ENCODE assay signal across 1 cellular context in genomic region chr18:46408334-46408987, GRCh38.
TF ChIP-seq lines count a peak whose summit lies in the region.

No MANE protein-coding gene starts in this region.

TF ChIP-seq in K562, 482 proteins besides CTCF, POLR2A, EP300 and RAD21 (continued from another document and continues in another):
- TF ChIP-seq PBX2 (CRISPR knock-in tag; IDR thresholded peaks at IDR 0.05; ENCODE audit: low read depth) (no peak), PBX2 (tag; conservative IDR thresholded peaks at IDR 0.05; ENCODE audit: low read depth) (peak; percentile 69), LEF1 (IDR thresholded peaks at IDR 0.05) (peak; percentile 31; the same call in 1 of the 2 replicates), KDM1A (IDR thresholded peaks at IDR 0.05) (peak; percentile 49 to 64; a peak in 2 of 4 replicates), MTA3 (IDR thresholded peaks at IDR 0.05; ENCODE audit: borderline replicate concordance) (peak; percentile 33; the same call in 1 of the 2 replicates), JUN (IDR thresholded peaks at IDR 0.05; ENCODE audit: borderline replicate concordance, low read depth, low read length) (peak; percentile 84), JUN (CRISPR knock-in tag; IDR thresholded peaks at IDR 0.05; ENCODE audit: borderline replicate concordance) (no peak), HMGN3 (IDR thresholded peaks at IDR 0.05; ENCODE audit: borderline replicate concordance, extremely low read depth, insufficient read length, low read depth, low read length) (peak; percentile 42), EWSR1 (IDR thresholded peaks at IDR 0.05; ENCODE audit: borderline replicate concordance, low read depth, partially characterized antibody) (no peak), HCFC1 (IDR thresholded peaks at IDR 0.05; ENCODE audit: low read depth, low read length) (no peak), SAFB (IDR thresholded peaks at IDR 0.05; ENCODE audit: borderline replicate concordance, low read depth, low read length) (no peak), TCF7 (IDR thresholded peaks at IDR 0.05; ENCODE audit: borderline replicate concordance) (no peak), U2AF1 (optimal IDR thresholded peaks at IDR 0.05; ENCODE audit: low read depth, low read length) (no peak), ZBTB1 (CRISPR knock-in tag; IDR thresholded peaks at IDR 0.05; ENCODE audit: borderline replicate concordance, low read depth) (no peak), NR2F6 (CRISPR knock-in tag; IDR thresholded peaks at IDR 0.05) (no peak), ZNF318 (IDR thresholded peaks at IDR 0.05; ENCODE audit: borderline replicate concordance in 1 of 2, low read depth in 1 of 2) (0 out of 4 replicates have a peak, but pooled peaks of 1 of the 2 experiments have one; percentile 33), RB1 (IDR thresholded peaks at IDR 0.05; ENCODE audit: low read depth) (no peak), MYNN (IDR thresholded peaks at IDR 0.05) (0 out of 2 replicates have a peak, but pooled peaks have one; percentile 22), MYNN (CRISPR knock-in tag; IDR thresholded peaks at IDR 0.05) (no peak), SMARCE1 (IDR thresholded peaks at IDR 0.05) (peak; percentile 84; the same call in 1 of the 2 replicates), FOXM1 (IDR thresholded peaks at IDR 0.05; ENCODE audit: low read depth) (peak; percentile 79; the same call in 1 of the 2 replicates), FOXM1 (CRISPR knock-in tag; IDR thresholded peaks at IDR 0.05; ENCODE audit: low read depth) (no peak), JUNB (CRISPR knock-in tag; conservative IDR thresholded peaks at IDR 0.05) (peak; percentile 61; the same call in 1 of the 2 replicates), GATAD2A (IDR thresholded peaks at IDR 0.05) (no peak), VEZF1 (CRISPR knock-in tag; IDR thresholded peaks at IDR 0.05) (peak; percentile 48), STAT5A (IDR thresholded peaks at IDR 0.05; ENCODE audit: borderline replicate concordance, low read length) (peak; percentile 31; the same call in 1 of the 2 replicates), ZMIZ1 (IDR thresholded peaks at IDR 0.05; ENCODE audit: low read depth in 2 of 2, low read length in 2 of 2) (0 out of 4 replicates have a peak, but pooled peaks of 1 of the 2 experiments have one; percentile 43), TEAD4 (IDR thresholded peaks at IDR 0.05; ENCODE audit: low read length) (peak; percentile 93), TEAD4 (CRISPR knock-in tag; IDR thresholded peaks at IDR 0.05; ENCODE audit: borderline replicate concordance) (no peak), ZNF280B (CRISPR knock-in tag; IDR thresholded peaks at IDR 0.05) (no peak), CBFA2T2 (conservative IDR thresholded peaks at IDR 0.05) (peak; percentile 84), CBX5 (IDR thresholded peaks at IDR 0.05; ENCODE audit: borderline replicate concordance, low read depth) (no peak), MTA2 (IDR thresholded peaks at IDR 0.05; ENCODE audit: low read depth) (peak; percentile 70; the same call in 1 of the 2 replicates), ATF7 (IDR thresholded peaks at IDR 0.05) (peak; percentile 78; the same call in 1 of the 2 replicates), MAFG (tag; conservative IDR thresholded peaks at IDR 0.05) (no peak), KDM2B (CRISPR knock-in tag; IDR thresholded peaks at IDR 0.05) (no peak), DPF2 (IDR thresholded peaks at IDR 0.05) (peak; percentile 80), ZNF197 (CRISPR knock-in tag; IDR thresholded peaks at IDR 0.05; ENCODE audit: low read depth) (0 out of 2 replicates have a peak, but pooled peaks have one; percentile 27), LCOR (CRISPR knock-in tag; IDR thresholded peaks at IDR 0.05) (peak; percentile 64), NR2C1 (IDR thresholded peaks at IDR 0.05) (no peak), NR2C1 (tag; IDR thresholded peaks at IDR 0.05) (0 out of 2 replicates have a peak, but pooled peaks have one; percentile 31), CCAR2 (IDR thresholded peaks at IDR 0.05; ENCODE audit: low read depth, low read length) (no peak), SOX6 (IDR thresholded peaks at IDR 0.05) (peak; percentile 91), CBFA2T3 (IDR thresholded peaks at IDR 0.05) (peak; percentile 88), ZFP91 (CRISPR knock-in tag; IDR thresholded peaks at IDR 0.05) (no peak), RNF2 (IDR thresholded peaks at IDR 0.05) (peak; percentile 33; the same call in 1 of the 2 replicates), ATF4 (CRISPR knock-in tag; IDR thresholded peaks at IDR 0.05) (no peak)
